Comparison of ENCODE assay signal across 17 cellular contexts in the genomic region with DNA sequence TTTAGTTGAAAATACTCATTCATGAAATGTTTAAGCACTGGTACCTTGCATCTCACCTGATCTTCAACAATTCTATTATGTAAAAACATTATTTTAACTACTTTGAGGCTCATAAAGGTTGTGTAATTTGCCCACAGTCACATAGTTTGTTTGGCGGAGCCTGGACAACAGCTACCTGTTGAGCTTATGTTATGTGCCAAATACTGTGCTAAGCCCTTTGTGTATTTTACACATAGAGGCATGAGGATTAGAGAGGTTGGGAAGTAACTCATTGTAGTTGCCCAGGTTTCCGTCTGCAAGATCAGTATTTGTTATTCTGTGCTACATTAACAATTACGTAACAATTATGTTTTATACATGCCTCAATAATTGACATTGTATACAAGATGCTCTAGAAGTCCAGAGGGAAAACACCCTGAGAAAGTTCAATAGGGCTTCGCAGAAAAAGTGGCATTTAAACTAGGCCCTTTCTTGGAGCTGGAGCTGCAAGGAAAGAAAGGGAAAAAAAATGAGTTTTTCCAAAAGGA.
DNase-seq lines count a peak whose midpoint lies in the region; ATAC-seq and TF ChIP-seq lines count a peak whose summit lies in the region.
"Had no signal": no experiment of that assay in that cellular context is flagged by ENCODE, and none has a peak within 500 bp of the region (broad histone marks: within the 10 kb centered on the region; RNA-seq: fewer than 3 reads in every experiment).

No MANE protein-coding gene starts in this region.

- peaks cover 4% of the 10 kb centered on the region for H3K36me3 ChIP-seq in CD4-positive, CD25-positive, alpha-beta regulatory T cell (ENCODE audit: control insufficient read depth, insufficient read depth, low read length)
- H3K36me3 ChIP-seq in HEK293 (ENCODE audit: control insufficient read depth in 2 of 2, insufficient read depth in 1 of 2, low read length in 2 of 2): no peaks in the 10 kb centered on the region; a peak in 1 of 3 replicates
- H3K36me3 ChIP-seq in endodermal cell (ENCODE audit: control insufficient read depth, insufficient read depth, low read length): peaks cover 12% of the 10 kb centered on the region
- no peaks in the 10 kb centered on the region for H3K36me3 ChIP-seq in parathyroid adenoma (ENCODE audit: control insufficient read depth, insufficient read depth, low read length)
- H3K36me3 ChIP-seq: Peyer's patch, SJSA1 had no signal

- no peak overlapping the region for H3K27ac ChIP-seq in CD4-positive, CD25-positive, alpha-beta regulatory T cell (ENCODE audit: insufficient read depth, low read length, poor library complexity, severe bottlenecking)
- H3K27ac ChIP-seq in HEK293 (ENCODE audit: extremely low read depth, low read depth, low read length): no peak overlapping the region
- H3K27ac ChIP-seq in endodermal cell (ENCODE audit: low read depth, low read length): no peak overlapping the region
- H3K27ac ChIP-seq in parathyroid adenoma: peak overlapping the region; percentile 18
- H3K27ac ChIP-seq: A549, BLaER1, Peyer's patch, SJSA1 had no signal

- peaks cover 25 to 31% (median 27%) of the 10 kb centered on the region in 4 donors for H3K4me1 Mint-ChIP-seq in CD4-positive, CD25-positive, alpha-beta regulatory T cell
- peaks cover 2% of the 10 kb centered on the region for H3K4me1 Mint-ChIP-seq in endodermal cell

- no peak for ATAC-seq in CD4-positive, CD25-positive, alpha-beta regulatory T cell (ENCODE audit: low read depth in 2 of 2)
- ATAC-seq in GM21515 (IDR thresholded peaks at IDR 0.05; ENCODE audit: unreplicated experiment): no peak
- ATAC-seq: A549 had no signal

- H3K36me3 Mint-ChIP-seq in CD4-positive, CD25-positive, alpha-beta regulatory T cell: peaks cover 16% of the 10 kb centered on the region
- peaks cover 32% of the 10 kb centered on the region for H3K36me3 Mint-ChIP-seq in endodermal cell (ENCODE audit: low read depth)

- no peaks in the 10 kb centered on the region for H3K27me3 ChIP-seq in CD4-positive, CD25-positive, alpha-beta regulatory T cell (ENCODE audit: control insufficient read depth, insufficient read depth, low read length)
- no peaks in the 10 kb centered on the region for H3K27me3 ChIP-seq in endodermal cell (ENCODE audit: control insufficient read depth, insufficient read depth, low read length, poor library complexity, severe bottlenecking)
- H3K27me3 ChIP-seq in parathyroid adenoma (ENCODE audit: control insufficient read depth, insufficient read depth, low read length): no peaks in the 10 kb centered on the region
- H3K27me3 ChIP-seq: BLaER1, Peyer's patch, SJSA1 had no signal

- no peaks in the 10 kb centered on the region for H3K27me3 Mint-ChIP-seq in CD4-positive, CD25-positive, alpha-beta regulatory T cell
- H3K27me3 Mint-ChIP-seq in endodermal cell (ENCODE audit: insufficient read depth): no peaks in the 10 kb centered on the region

- no peak for TF ChIP-seq CTCF in HEK293 (tag by site-specific recombination; IDR thresholded peaks at IDR 0.05)
- no peak for TF ChIP-seq CTCF in endodermal cell (conservative IDR thresholded peaks at IDR 0.05)
- no peak for TF ChIP-seq CTCF in parathyroid adenoma (IDR thresholded peaks at IDR 0.05)

- no peak for DNase-seq in CD4-positive, CD25-positive, alpha-beta regulatory T cell
- DNase-seq in endodermal cell (no peak), mesenteric fat pad (ENCODE audit: low spot score) (no peak), hippocampal formation (lab: John Stamatoyannopoulos, UW) (no peak)
- DNase-seq: H9, Kasumi-1, NCI-H1105, NCI-H2081, NCI-H2171 treated with DMSO at 0.1 percent for 48 hours, NCI-H69, Peyer's patch had no signal

- 96 to 100% methylated on average over 2 to 4 of the region's 4 CpGs for WGBS in endodermal cell (ENCODE audit: insufficient coverage in 1 of 2, insufficient read length in 1 of 2), 2 experiments

- peak overlapping the region in 2 of 3 donors; percentile 36 to 43 for H3K27ac Mint-ChIP-seq in CD4-positive, CD25-positive, alpha-beta regulatory T cell
- H3K27ac Mint-ChIP-seq in endodermal cell: peak overlapping the region; percentile 9
- H3K27ac Mint-ChIP-seq: H9 had no signal

- H3K79me2 ChIP-seq in parathyroid adenoma: no peaks in the 10 kb centered on the region

- no peaks in the 10 kb centered on the region for H3K9me3 ChIP-seq in CD4-positive, CD25-positive, alpha-beta regulatory T cell (ENCODE audit: control insufficient read depth in 2 of 2, low read length in 2 of 2)
- no peaks in the 10 kb centered on the region for H3K9me3 ChIP-seq in HEK293 (ENCODE audit: control insufficient read depth, insufficient read depth, low read depth, low read length)
- no peaks in the 10 kb centered on the region for H3K9me3 ChIP-seq in endodermal cell (ENCODE audit: control insufficient read depth, low read length)
- H3K9me3 ChIP-seq in parathyroid adenoma (ENCODE audit: control insufficient read depth, low read length): no peaks in the 10 kb centered on the region
- H3K9me3 ChIP-seq: A549, Peyer's patch, SJSA1 had no signal

- no peak overlapping the region for H3K4me3 ChIP-seq in CD4-positive, CD25-positive, alpha-beta regulatory T cell (ENCODE audit: low read depth, low read length)
- no peak overlapping the region for H3K4me3 ChIP-seq in HEK293 (ENCODE audit: low read depth, low read length)
- H3K4me3 ChIP-seq in endodermal cell (ENCODE audit: low read length): no peak overlapping the region
- no peak overlapping the region for H3K4me3 ChIP-seq in parathyroid adenoma (ENCODE audit: low read depth, low read length)
- H3K4me3 ChIP-seq: A549, BLaER1, Peyer's patch, SJSA1 had no signal

- H3K4me1 ChIP-seq in CD4-positive, CD25-positive, alpha-beta regulatory T cell (ENCODE audit: control insufficient read depth, insufficient read depth, low read length, poor library complexity, severe bottlenecking): no peaks in the 10 kb centered on the region
- H3K4me1 ChIP-seq in HEK293 (ENCODE audit: control insufficient read depth, insufficient read depth, low read length): peaks cover 5% of the 10 kb centered on the region; the same call in 1 of the 2 replicates
- H3K4me1 ChIP-seq in endodermal cell (ENCODE audit: control insufficient read depth, insufficient read depth, low read length): no peaks in the 10 kb centered on the region
- peaks cover 2% of the 10 kb centered on the region for H3K4me1 ChIP-seq in parathyroid adenoma
- H3K4me1 ChIP-seq: A549, BLaER1, Peyer's patch, SJSA1 had no signal

- H2AFZ ChIP-seq in parathyroid adenoma: no peak overlapping the region

- H3K9ac ChIP-seq in endodermal cell (ENCODE audit: extremely low read depth, low read length, poor library complexity, severe bottlenecking): no peak overlapping the region
- no peak overlapping the region for H3K9ac ChIP-seq in parathyroid adenoma
- H3K9ac ChIP-seq: BLaER1 had no signal

- CTCF ChIA-PET in HEK293 (lab: Yijun Ruan, JAX): no interaction called here

- POLR2A ChIA-PET in HEK293 (lab: Yijun Ruan, JAX): no interaction called here

- H3K4me3 Mint-ChIP-seq in CD4-positive, CD25-positive, alpha-beta regulatory T cell: no peak overlapping the region
- no peak overlapping the region for H3K4me3 Mint-ChIP-seq in endodermal cell
- H3K4me3 Mint-ChIP-seq: H9 had no signal

- no peak overlapping the region for H3K4me2 ChIP-seq in parathyroid adenoma (ENCODE audit: low read length)
- H3K4me2 ChIP-seq: A549, BLaER1 had no signal

- peaks cover 0 to 1% (median 0%) of the 10 kb centered on the region in 7 donors for H3K9me3 Mint-ChIP-seq in CD4-positive, CD25-positive, alpha-beta regulatory T cell
- peaks cover 7% of the 10 kb centered on the region for H3K9me3 Mint-ChIP-seq in endodermal cell

TF ChIP-seq in HEK293, 187 proteins besides CTCF, POLR2A, EP300 and RAD21:
- no peak for TF ChIP-seq ZNF677 (tag by site-specific recombination; IDR thresholded peaks at IDR 0.05)
- TF ChIP-seq ZNF548 (tag by site-specific recombination; IDR thresholded peaks at IDR 0.05): no peak
- no peak for TF ChIP-seq SCRT1 (tag by site-specific recombination; IDR thresholded peaks at IDR 0.05; ENCODE audit: borderline replicate concordance)
- no peak for TF ChIP-seq ZNF2 (tag by site-specific recombination; IDR thresholded peaks at IDR 0.05)
- TF ChIP-seq SCRT2 (tag by site-specific recombination; IDR thresholded peaks at IDR 0.05): peak; percentile 59; the same call in 1 of the 2 replicates
